Comparison of ENCODE assay signal across 1 cellular context in genomic region chr5:113295111-113295539, GRCh38.
TF ChIP-seq lines count a peak whose summit lies in the region.

No MANE protein-coding gene starts in this region.

TF ChIP-seq in HCT116, 20 proteins besides CTCF, POLR2A, EP300 and RAD21 (continued from another document):
- TF ChIP-seq REST (IDR thresholded peaks at IDR 0.05; ENCODE audit: low read depth), result no peak
- TF ChIP-seq SP1 (IDR thresholded peaks at IDR 0.05; ENCODE audit: low read depth), result no peak
- no peak for TF ChIP-seq EZH2phosphoT487 (IDR thresholded peaks at IDR 0.05; ENCODE audit: borderline replicate concordance)
- no peak for TF ChIP-seq CBX3 (IDR thresholded peaks at IDR 0.05; ENCODE audit: low read depth)
